21 cellular contexts compared by ENCODE assay signal in the genomic region with DNA sequence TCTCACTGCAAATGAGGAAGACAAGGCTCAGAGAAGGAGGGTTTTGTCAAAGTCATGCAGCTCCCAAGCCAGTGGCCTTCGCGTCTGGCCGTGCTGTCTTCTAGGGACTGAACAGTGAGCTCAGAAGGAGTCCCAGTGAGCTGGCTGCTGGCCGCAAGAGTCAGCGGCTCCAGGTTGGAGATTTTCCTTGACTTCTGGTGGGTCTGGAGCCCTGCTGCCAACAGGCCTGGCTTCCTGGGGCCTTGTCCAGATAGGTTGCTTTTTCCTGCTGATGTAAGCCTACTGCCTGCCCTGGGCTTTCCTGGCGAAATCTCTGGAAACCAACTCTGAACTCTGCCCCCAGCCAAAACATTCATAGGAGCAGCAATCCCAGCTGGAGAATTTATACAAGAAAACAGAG.
"Had no signal": no experiment of that assay in that cellular context is flagged by ENCODE, and none has a peak within 500 bp of the region (broad histone marks: within the 10 kb centered on the region; RNA-seq: fewer than 3 reads in every experiment).

No MANE protein-coding gene starts in this region.

- DNase-seq: activated CD4-positive, alpha-beta T cell treated with anti-CD3 and anti-CD28 coated beads, Interleukin-2, amount 10 ng/mL, durations not matched to agents 7 days and 5 days; activated CD8-positive, alpha-beta memory T cell treated with anti-CD3 and anti-CD28 coated beads, Interleukin-2, amount 50 U/mL, for 4 hours; activated CD8-positive, alpha-beta T cell treated with anti-CD3 and anti-CD28 coated beads, Interleukin-2, amount 10 ng/mL, durations not matched to agents 7 days and 5 days; activated effector memory CD4-positive, alpha-beta T cell treated with Interleukin-2 at 50 U/mL for 16 hours; activated naive CD4-positive, alpha-beta T cell treated with anti-CD3 and anti-CD28 coated beads, Interleukin-2, amount 10 ng/mL, durations not matched to agents 7 days and 5 days; activated naive CD8-positive, alpha-beta T cell treated with anti-CD3 and anti-CD28 coated beads, Interleukin-2, amount 50 U/mL, for 24 hours; activated T-cell treated with anti-CD3 and anti-CD28 coated beads, Interleukin-2, amount 50 U/mL, for 4 hours; anterior cingulate cortex; effector CD8-positive, alpha-beta T cell; midbrain; nephron progenitor cell; stimulated activated CD4-positive, alpha-beta T cell treated with anti-CD3 and anti-CD28 coated beads, Interleukin-15, amount 100 ng/mL, for 24 hours; stimulated activated CD4-positive, alpha-beta T cell treated with anti-CD3 and anti-CD28 coated beads, Interleukin-2, amount 100 ng/mL, for 48 hours; stimulated activated naive CD8-positive, alpha-beta T cell treated with anti-CD3 and anti-CD28 coated beads, Interleukin-15, amount 100 ng/mL, for 72 hours; trophoblast cell had no signal

- H3K4me3 ChIP-seq: hepatocyte, lung, skin epidermis, suprapubic skin had no signal

- H3K9me3 ChIP-seq: suprapubic skin had no signal

- H3K27ac ChIP-seq: hepatocyte, skin epidermis, suprapubic skin had no signal

- H3K36me3 ChIP-seq: suprapubic skin had no signal

- ATAC-seq: activated CD4-positive, CD25-positive, alpha-beta regulatory T cell treated with anti-CD3 and anti-CD28 coated beads, Interleukin-2, amount 50 U/mL, for 24 hours; activated CD8-positive, alpha-beta T cell treated with anti-CD3 and anti-CD28 coated beads, Interleukin-2, amount 10 ng/mL, durations not matched to agents 7 days and 5 days; activated naive CD8-positive, alpha-beta T cell treated with anti-CD3 and anti-CD28 coated beads, Interleukin-2, amount 50 U/mL, for 24 hours; activated T-cell treated with anti-CD3 and anti-CD28 coated beads, Interleukin-2, amount 50 U/mL, for 4 hours; esophagus mucosa; stimulated activated naive CD8-positive, alpha-beta T cell treated with anti-CD3 and anti-CD28 coated beads, Interleukin-15, amount 100 ng/mL, for 72 hours had no signal

- H3K27me3 ChIP-seq: hepatocyte, suprapubic skin had no signal
